8 cellular contexts compared by ENCODE assay signal in genomic region chr9:85940275-85940831, GRCh38. TPM values are rescaled to one million over a fixed set of nuclear protein-coding genes. Genes with fewer than 3 reads are reported as not detected.
A peak's percentile ranks its signal among the peaks of the same experiment; 100 is the strongest.
DNase-seq lines count a peak whose midpoint lies in the region; ATAC-seq, FAIRE-seq and TF ChIP-seq lines count a peak whose summit lies in the region.

No MANE protein-coding gene starts in this region.

- H3K9me3 ChIP-seq in transverse colon: no peaks in the 10 kb centered on the region

- CTCF ChIA-PET in activated naive CD4-positive, alpha-beta T cell treated with anti-CD3 and anti-CD28 coated beads, Interleukin-2, amount 10 ng/mL, durations not matched to agents 7 days and 5 days (lab: Charles Lee): no interaction called here
- CTCF ChIA-PET in activated CD4-positive, alpha-beta memory T cell treated with anti-CD3 and anti-CD28 coated beads for 36 hours (lab: Charles Lee): no interaction called here

- FAIRE-seq in D721Med (lab: Jason Lieb, UNC): no peak

- H3K4me3 Mint-ChIP-seq in activated naive CD4-positive, alpha-beta T cell treated with anti-CD3 and anti-CD28 coated beads, Interleukin-2, amount 10 ng/mL, durations not matched to agents 7 days and 5 days: peak overlapping the region; percentile 92
- no peak overlapping the region for H3K4me3 Mint-ChIP-seq in activated CD4-positive, alpha-beta memory T cell treated with anti-CD3 and anti-CD28 coated beads for 36 hours
- H3K4me3 Mint-ChIP-seq in immature natural killer cell: peak overlapping the region; percentile 84 to 92 (median 89)

- no peaks in the 10 kb centered on the region for H3K36me3 ChIP-seq in transverse colon

- H3K4me1 Mint-ChIP-seq in activated naive CD4-positive, alpha-beta T cell treated with anti-CD3 and anti-CD28 coated beads, Interleukin-2, amount 10 ng/mL, durations not matched to agents 7 days and 5 days: peaks cover 17% of the 10 kb centered on the region
- H3K4me1 Mint-ChIP-seq in activated CD4-positive, alpha-beta memory T cell treated with anti-CD3 and anti-CD28 coated beads for 36 hours (ENCODE audit: low read depth): peaks cover 15% of the 10 kb centered on the region
- H3K4me1 Mint-ChIP-seq in immature natural killer cell: peaks cover 10 to 13% of the 10 kb centered on the region in 2 donors

- peak overlapping the region; percentile 93 to 99 (median 98) for H3K27ac ChIP-seq in transverse colon

- POLR2A ChIA-PET in activated CD4-positive, alpha-beta memory T cell treated with anti-CD3 and anti-CD28 coated beads for 36 hours (lab: Charles Lee): interaction anchor here (0.8 to 1.4 kb wide), 2 partner anchors 342 to 410 kb away, joined by 3 read pairs; partner anchors contain the start of gene ISCA1

- TF ChIP-seq CTCF in transverse colon (IDR thresholded peaks at IDR 0.05) (no peak), D721Med (IDR thresholded peaks at IDR 0.05; ENCODE audit: insufficient read depth, missing control alignments) (no peak)

- peaks cover 13% of the 10 kb centered on the region for H3K36me3 Mint-ChIP-seq in activated naive CD4-positive, alpha-beta T cell treated with anti-CD3 and anti-CD28 coated beads, Interleukin-2, amount 10 ng/mL, durations not matched to agents 7 days and 5 days
- H3K36me3 Mint-ChIP-seq in activated CD4-positive, alpha-beta memory T cell treated with anti-CD3 and anti-CD28 coated beads for 36 hours: peaks cover 7% of the 10 kb centered on the region
- H3K36me3 Mint-ChIP-seq in immature natural killer cell: peaks cover 0 to 9% (median 4%) of the 10 kb centered on the region in 3 donors

- no peak for DNase-seq in activated naive CD4-positive, alpha-beta T cell treated with anti-CD3 and anti-CD28 coated beads, Interleukin-2, amount 10 ng/mL, durations not matched to agents 7 days and 5 days
- DNase-seq in activated naive CD4-positive, alpha-beta T cell treated with Interleukin-2 at 50 U/mL for 16 hours: no peak
- DNase-seq in activated CD4-positive, alpha-beta memory T cell treated with anti-CD3 and anti-CD28 coated beads for 36 hours: no peak
- DNase-seq in immature natural killer cell (no peak), transverse colon (no peak), D721Med (ENCODE audit: insufficient read length, low spot score) (no peak)

- H3K27me3 ChIP-seq in transverse colon: no peaks in the 10 kb centered on the region

- 21 to 37% methylated on average over 6 to 13 of the region's 13 CpGs for WGBS in transverse colon (ENCODE audit: low coverage in 1 of 2), 2 donors

- peaks cover 14 to 38% (median 22%) of the 10 kb centered on the region in 4 donors for H3K4me1 ChIP-seq in transverse colon

- intact Hi-C loops in activated CD4-positive, alpha-beta memory T cell treated with anti-CD3 and anti-CD28 coated beads for 36 hours (cut with micrococcal nuclease): loop anchor here (1.0 to 5.0 kb wide), 4 partner anchors 136 to 1007 kb away; partner anchors contain the start of gene GAS1
- intact Hi-C loops in transverse colon (cut with DNase I; ENCODE audit: low total_unique reads): no loop called here

- no peaks in the 10 kb centered on the region for H3K27me3 Mint-ChIP-seq in activated naive CD4-positive, alpha-beta T cell treated with anti-CD3 and anti-CD28 coated beads, Interleukin-2, amount 10 ng/mL, durations not matched to agents 7 days and 5 days
- H3K27me3 Mint-ChIP-seq in activated CD4-positive, alpha-beta memory T cell treated with anti-CD3 and anti-CD28 coated beads for 36 hours: no peaks in the 10 kb centered on the region
- peaks cover 3 to 5% (median 3%) of the 10 kb centered on the region in 3 donors for H3K27me3 Mint-ChIP-seq in immature natural killer cell (ENCODE audit: low read depth in 3 of 3)

- no peak for TF ChIP-seq EP300 in transverse colon (IDR thresholded peaks at IDR 0.05; ENCODE audit: low read depth)

- H3K9me3 Mint-ChIP-seq in activated naive CD4-positive, alpha-beta T cell treated with anti-CD3 and anti-CD28 coated beads, Interleukin-2, amount 10 ng/mL, durations not matched to agents 7 days and 5 days: no peaks in the 10 kb centered on the region
- H3K9me3 Mint-ChIP-seq in activated CD4-positive, alpha-beta memory T cell treated with anti-CD3 and anti-CD28 coated beads for 36 hours: no peaks in the 10 kb centered on the region
- H3K9me3 Mint-ChIP-seq in immature natural killer cell: no peaks in the 10 kb centered on the region

- peak overlapping the region; percentile 16 to 98 (median 88) for H3K4me3 ChIP-seq in transverse colon

- peak; percentile 86 for TF ChIP-seq POLR2A in transverse colon (IDR thresholded peaks at IDR 0.05)

- peak overlapping the region; percentile 91 for H3K27ac Mint-ChIP-seq in activated naive CD4-positive, alpha-beta T cell treated with anti-CD3 and anti-CD28 coated beads, Interleukin-2, amount 10 ng/mL, durations not matched to agents 7 days and 5 days
- H3K27ac Mint-ChIP-seq in activated CD4-positive, alpha-beta memory T cell treated with anti-CD3 and anti-CD28 coated beads for 36 hours: peak overlapping the region; percentile 96
- peak overlapping the region; percentile 89 to 97 (median 93) for H3K27ac Mint-ChIP-seq in immature natural killer cell

- in situ Hi-C loops in transverse colon (cut with MboI; ENCODE audit: low pct_ligation_motif_present in 1 of 4, low pct_unique_long_range_greater_than_20kb in 1 of 4, low sequenced_read_pairs in 3 of 4): loop anchor here in 1 of 4 donors (25.0 kb wide), 2 partner anchors 347 to 1978 kb away; partner anchors contain the start of gene ISCA1

- no peak for ATAC-seq in HG02852 (IDR thresholded peaks at IDR 0.05; ENCODE audit: unreplicated experiment)
- no peak for ATAC-seq in GM18868 (IDR thresholded peaks at IDR 0.05; ENCODE audit: unreplicated experiment)

RNA-seq across cellular contexts. Expression of gene NAA35, which starts 0.6 kb away (rescaled TPM):
- total RNA-seq in activated CD4-positive, alpha-beta memory T cell treated with anti-CD3 and anti-CD28 coated beads for 36 hours: 10 to 100 TPM; 23.0 to 24.3 TPM
- polyA plus RNA-seq in immature natural killer cell: 10 to 100 TPM in 2 of 3 donors, 1 to 10 TPM in 1; 9.1 to 15.2 (median 12.8) TPM
- 10 to 100 TPM; 24.7 to 51.5 (median 34.5) TPM for total RNA-seq in transverse colon
